In genomic region chr11:94519478-94520084, GRCh38 we compare ENCODE assay signal across 8 cellular contexts. TPM values are rescaled to one million over a fixed set of nuclear protein-coding genes. Genes with fewer than 3 reads are reported as not detected.
A peak's percentile ranks its signal among the peaks of the same experiment; 100 is the strongest.
DNase-seq lines count a peak whose midpoint lies in the region; ATAC-seq and TF ChIP-seq lines count a peak whose summit lies in the region.

No MANE protein-coding gene starts in this region.

- H3K27me3 Mint-ChIP-seq in activated T-cell treated with anti-CD3 and anti-CD28 coated beads, Interleukin-2, amount 50 U/mL, for 24 hours, result peaks cover 19% of the 10 kb centered on the region

- H3K4me3 ChIP-seq in AG10803 (ENCODE audit: low read length), result no peak overlapping the region

- intact Hi-C loops in left colon (cut with DNase I, micrococcal nuclease), result loop anchor here in 1 of 2 donors (5.0 to 10.0 kb wide), 2 partner anchors 83 to 375 kb away; no protein-coding TSS in a partner anchor

- peak; percentile 71 for TF ChIP-seq CTCF in AG10803 (conservative IDR thresholded peaks at IDR 0.05; ENCODE audit: low read length)

- ATAC-seq in GM18517 (IDR thresholded peaks at IDR 0.05; ENCODE audit: unreplicated experiment) (peak; percentile 52), left colon (peak; percentile 56), HG03342 (IDR thresholded peaks at IDR 0.05; ENCODE audit: unreplicated experiment) (no peak), HG03097 (IDR thresholded peaks at IDR 0.05; ENCODE audit: low FRiP score, unreplicated experiment) (no peak)

- H3K4me3 Mint-ChIP-seq in activated T-cell treated with anti-CD3 and anti-CD28 coated beads, Interleukin-2, amount 50 U/mL, for 24 hours, result no peak overlapping the region

- no peak overlapping the region for H3K27ac Mint-ChIP-seq in activated T-cell treated with anti-CD3 and anti-CD28 coated beads, Interleukin-2, amount 50 U/mL, for 24 hours

- no peaks in the 10 kb centered on the region for H3K36me3 Mint-ChIP-seq in activated T-cell treated with anti-CD3 and anti-CD28 coated beads, Interleukin-2, amount 50 U/mL, for 24 hours (ENCODE audit: low read depth)

- DNase-seq in AG10803 (ENCODE audit: low read depth), result peak; percentile 25
- DNase-seq in NCI-H146 treated with DMSO at 0.1 percent for 48 hours (lab: John Stamatoyannopoulos, UW; ENCODE audit: unreplicated experiment), result peak; percentile 14
- peak; percentile 16 for DNase-seq in amniotic stem cell (lab: John Stamatoyannopoulos, UW)
- no peak for DNase-seq in left colon
- no peak for DNase-seq in activated T-cell treated with anti-CD3 and anti-CD28 coated beads, Interleukin-2, amount 50 U/mL, for 24 hours

- no peaks in the 10 kb centered on the region for H3K4me1 Mint-ChIP-seq in activated T-cell treated with anti-CD3 and anti-CD28 coated beads, Interleukin-2, amount 50 U/mL, for 24 hours (ENCODE audit: low read depth)

- H3K9me3 Mint-ChIP-seq in activated T-cell treated with anti-CD3 and anti-CD28 coated beads, Interleukin-2, amount 50 U/mL, for 24 hours, result no peaks in the 10 kb centered on the region

RNA-seq across cellular contexts. Expression of gene C11orf97, which starts 7.3 kb away (rescaled TPM):
- total RNA-seq in left colon, result not detected

RNA-seq across cellular contexts. Expression of gene FUT4, which starts 24.1 kb away (rescaled TPM):
- total RNA-seq in left colon, result 10 to 100 TPM; 21.8 to 29.9 TPM

RNA-seq across cellular contexts. Expression of gene ANKRD49, which starts 25.8 kb away (rescaled TPM):
- total RNA-seq in left colon, result 10 to 100 TPM; 11.7 to 13.8 TPM

RNA-seq across cellular contexts. Expression of gene MRE11, which starts 25.9 kb away (rescaled TPM):
- total RNA-seq in left colon, result 10 to 100 TPM; 10.5 to 11.4 TPM

RNA-seq across cellular contexts. Expression of gene PIWIL4, which starts 47.6 kb away (rescaled TPM):
- 1 to 10 TPM; 5.9 to 7.5 TPM for total RNA-seq in left colon

Comparison
In these comparisons a context has a peak if more than half of its experiments do, and no peak if none do; other contexts are left out.
1. DNase-seq: peak in AG10803 (single experiment), NCI-H146 treated with DMSO at 0.1 percent for 48 hours (single experiment) and amniotic stem cell (single experiment); none in left colon (0 of 2) and activated T-cell treated with anti-CD3 and anti-CD28 coated beads, Interleukin-2, amount 50 U/mL, for 24 hours (single experiment).
2. ATAC-seq: peak in GM18517 (single experiment) and left colon (single experiment); none in HG03342 (single experiment) and HG03097 (single experiment).